Comparison of ENCODE assay signal across 10 cellular contexts in genomic region chr2:231425811-231426703, GRCh38.
DNase-seq lines count a peak whose midpoint lies in the region; ATAC-seq and TF ChIP-seq lines count a peak whose summit lies in the region.
"Had no signal": no experiment of that assay in that cellular context is flagged by ENCODE, and none has a peak within 500 bp of the region (broad histone marks: within the 10 kb centered on the region; RNA-seq: fewer than 3 reads in every experiment).

No MANE protein-coding gene starts in this region.

- H3K4me3 Mint-ChIP-seq in stimulated activated memory B cell treated with anti-CD40 and anti-IgM and Interleukin-4, amounts not matched to agents 10 μg/mL and 1 μg/mL and 100 μg/mL, for 72 hours, result no peak overlapping the region

- DNase-seq in activated CD8-positive, alpha-beta memory T cell treated with anti-CD3 and anti-CD28 coated beads for 1 hour (ENCODE audit: extremely low read depth in 1 of 2, low read depth in 1 of 2), result peak; percentile 22 to 71
- no peak for DNase-seq in activated CD8-positive, alpha-beta memory T cell treated with anti-CD3 and anti-CD28 coated beads, Interleukin-2, amount 50 U/mL, for 48 hours
- DNase-seq in activated CD8-positive, alpha-beta memory T cell treated with anti-CD3 and anti-CD28 coated beads for 4 hours (ENCODE audit: low read depth in 2 of 2), result peak; percentile 58 to 61
- DNase-seq in islet precursor cell (peak; percentile 93), WERI-Rb-1 (no peak), DMS79 (lab: John Stamatoyannopoulos, UW) (no peak)
- DNase-seq in stimulated activated CD8-positive, alpha-beta memory T cell treated with anti-CD3 and anti-CD28 coated beads, Interleukin-4, amount 100 ng/mL, for 48 hours, result peak; percentile 55
- DNase-seq: effector CD8-positive, alpha-beta T cell; stomach had no signal

- H3K27ac Mint-ChIP-seq in stimulated activated memory B cell treated with anti-CD40 and anti-IgM and Interleukin-4, amounts not matched to agents 10 μg/mL and 1 μg/mL and 100 μg/mL, for 72 hours, result no peak overlapping the region

- no peaks in the 10 kb centered on the region for H3K27me3 ChIP-seq in WERI-Rb-1 (ENCODE audit: insufficient read depth, low read depth, severe bottlenecking)
- H3K27me3 ChIP-seq: stomach had no signal

- H3K9me3 Mint-ChIP-seq in stimulated activated memory B cell treated with anti-CD40 and anti-IgM and Interleukin-4, amounts not matched to agents 10 μg/mL and 1 μg/mL and 100 μg/mL, for 72 hours, result peaks cover 7% of the 10 kb centered on the region

- peaks cover 3% of the 10 kb centered on the region for H3K36me3 Mint-ChIP-seq in stimulated activated memory B cell treated with anti-CD40 and anti-IgM and Interleukin-4, amounts not matched to agents 10 μg/mL and 1 μg/mL and 100 μg/mL, for 72 hours

- ATAC-seq in stimulated activated memory B cell treated with anti-CD40 and anti-IgM and Interleukin-4, amounts not matched to agents 10 μg/mL and 1 μg/mL and 100 μg/mL, for 72 hours, result no peak

- H3K27ac ChIP-seq in WERI-Rb-1, result no peak overlapping the region
- H3K27ac ChIP-seq: stomach had no signal

- no peak overlapping the region for H3K4me3 ChIP-seq in WERI-Rb-1 (ENCODE audit: low read depth, low read length)
- H3K4me3 ChIP-seq: stomach had no signal

- no peak for TF ChIP-seq CTCF in WERI-Rb-1 (IDR thresholded peaks at IDR 0.05; ENCODE audit: low read depth, low read length)

- peaks cover 3% of the 10 kb centered on the region for H3K9me3 ChIP-seq in WERI-Rb-1 (ENCODE audit: severe bottlenecking)

- H3K36me3 ChIP-seq in WERI-Rb-1, result no peaks in the 10 kb centered on the region
- H3K36me3 ChIP-seq: stomach had no signal

- H3K4me1 Mint-ChIP-seq in stimulated activated memory B cell treated with anti-CD40 and anti-IgM and Interleukin-4, amounts not matched to agents 10 μg/mL and 1 μg/mL and 100 μg/mL, for 72 hours, result no peaks in the 10 kb centered on the region

- no peaks in the 10 kb centered on the region for H3K27me3 Mint-ChIP-seq in stimulated activated memory B cell treated with anti-CD40 and anti-IgM and Interleukin-4, amounts not matched to agents 10 μg/mL and 1 μg/mL and 100 μg/mL, for 72 hours

Comparison
In these comparisons a context has a peak if more than half of its experiments do, and no peak if none do; other contexts are left out.
1. DNase-seq: peak in activated CD8-positive, alpha-beta memory T cell treated with anti-CD3 and anti-CD28 coated beads for 1 hour (2 of 2), activated CD8-positive, alpha-beta memory T cell treated with anti-CD3 and anti-CD28 coated beads for 4 hours (2 of 2), islet precursor cell (single experiment) and stimulated activated CD8-positive, alpha-beta memory T cell treated with anti-CD3 and anti-CD28 coated beads, Interleukin-4, amount 100 ng/mL, for 48 hours (single experiment); none in activated CD8-positive, alpha-beta memory T cell treated with anti-CD3 and anti-CD28 coated beads, Interleukin-2, amount 50 U/mL, for 48 hours (single experiment), WERI-Rb-1 (single experiment) and DMS79 (single experiment).